Comparison of ENCODE assay signal across 13 cellular contexts in the genomic region with DNA sequence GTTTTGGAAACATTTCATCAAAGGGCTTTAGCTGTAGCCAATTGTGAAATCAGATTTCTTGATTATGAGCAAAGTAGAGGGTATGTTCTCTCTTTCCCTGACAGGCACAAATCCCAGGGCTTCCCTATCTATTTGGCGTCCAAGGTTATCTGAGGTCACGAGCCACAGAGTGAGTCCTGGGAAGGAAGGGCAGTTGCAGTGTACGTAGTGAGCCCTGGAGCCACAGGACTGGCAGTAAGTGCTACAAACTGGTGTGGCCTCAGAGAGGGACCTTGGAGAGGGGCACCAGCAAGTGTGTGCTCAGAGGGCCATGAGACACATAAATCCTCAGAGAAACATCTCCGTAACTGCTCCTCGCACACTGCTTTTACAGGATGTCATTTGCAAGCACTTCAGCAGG.
"Had no signal": no experiment of that assay in that cellular context is flagged by ENCODE, and none has a peak within 500 bp of the region (broad histone marks: within the 10 kb centered on the region; RNA-seq: fewer than 3 reads in every experiment).

No MANE protein-coding gene starts in this region.

- H3K4me3 ChIP-seq: esophagus squamous epithelium, skin epidermis had no signal

- H3K27me3 ChIP-seq: esophagus squamous epithelium, foreskin keratinocyte had no signal

- H3K9me3 ChIP-seq: esophagus squamous epithelium had no signal

- DNase-seq: activated CD4-positive, alpha-beta T cell treated with anti-CD3 and anti-CD28 coated beads, Interleukin-2, amount 50 U/mL, for 4 hours; activated CD4-positive, CD25-positive, alpha-beta regulatory T cell treated with anti-CD3 and anti-CD28 coated beads, Interleukin-2, amount 50 U/mL, for 72 hours; activated effector memory CD4-positive, alpha-beta T cell treated with Interleukin-2 at 50 U/mL for 16 hours; activated T-cell treated with anti-CD3 and anti-CD28 coated beads, Interleukin-2, amount 50 U/mL, for 24 hours; esophagus squamous epithelium; foreskin keratinocyte; left ventricle myocardium superior; SW 1271 had no signal

- ATAC-seq: foreskin keratinocyte, left ventricle myocardium superior had no signal

- H3K27ac Mint-ChIP-seq: activated naive CD4-positive, alpha-beta T cell treated with anti-CD3 and anti-CD28 coated beads, Interleukin-2, amount 50 U/mL, for 24 hours; activated T-cell treated with anti-CD3 and anti-CD28 coated beads, Interleukin-2, amount 50 U/mL, for 24 hours; T-helper 2 cell treated with Interferon-gamma antibody and Interleukin-4, amounts not matched to agents 5 μg/mL and 100 μg/mL, for 36 hours; type B pancreatic cell had no signal

- H3K36me3 ChIP-seq: esophagus squamous epithelium had no signal

- H3K27ac ChIP-seq: esophagus squamous epithelium, foreskin keratinocyte, skin epidermis had no signal

- H3K4me1 Mint-ChIP-seq: activated naive CD4-positive, alpha-beta T cell treated with anti-CD3 and anti-CD28 coated beads, Interleukin-2, amount 50 U/mL, for 24 hours had no signal

- H3K9me3 Mint-ChIP-seq: activated naive CD4-positive, alpha-beta T cell treated with anti-CD3 and anti-CD28 coated beads, Interleukin-2, amount 50 U/mL, for 24 hours; activated T-cell treated with anti-CD3 and anti-CD28 coated beads, Interleukin-2, amount 50 U/mL, for 24 hours; neural crest cell; T-helper 2 cell treated with Interferon-gamma antibody and Interleukin-4, amounts not matched to agents 5 μg/mL and 100 μg/mL, for 36 hours had no signal

- H3K4me3 Mint-ChIP-seq: activated naive CD4-positive, alpha-beta T cell treated with anti-CD3 and anti-CD28 coated beads, Interleukin-2, amount 50 U/mL, for 24 hours; activated T-cell treated with anti-CD3 and anti-CD28 coated beads, Interleukin-2, amount 50 U/mL, for 24 hours; neural crest cell; T-helper 2 cell treated with Interferon-gamma antibody and Interleukin-4, amounts not matched to agents 5 μg/mL and 100 μg/mL, for 36 hours; type B pancreatic cell had no signal

- H3K36me3 Mint-ChIP-seq: activated naive CD4-positive, alpha-beta T cell treated with anti-CD3 and anti-CD28 coated beads, Interleukin-2, amount 50 U/mL, for 24 hours had no signal
